1 cellular context compared by ENCODE assay signal in the genomic region with DNA sequence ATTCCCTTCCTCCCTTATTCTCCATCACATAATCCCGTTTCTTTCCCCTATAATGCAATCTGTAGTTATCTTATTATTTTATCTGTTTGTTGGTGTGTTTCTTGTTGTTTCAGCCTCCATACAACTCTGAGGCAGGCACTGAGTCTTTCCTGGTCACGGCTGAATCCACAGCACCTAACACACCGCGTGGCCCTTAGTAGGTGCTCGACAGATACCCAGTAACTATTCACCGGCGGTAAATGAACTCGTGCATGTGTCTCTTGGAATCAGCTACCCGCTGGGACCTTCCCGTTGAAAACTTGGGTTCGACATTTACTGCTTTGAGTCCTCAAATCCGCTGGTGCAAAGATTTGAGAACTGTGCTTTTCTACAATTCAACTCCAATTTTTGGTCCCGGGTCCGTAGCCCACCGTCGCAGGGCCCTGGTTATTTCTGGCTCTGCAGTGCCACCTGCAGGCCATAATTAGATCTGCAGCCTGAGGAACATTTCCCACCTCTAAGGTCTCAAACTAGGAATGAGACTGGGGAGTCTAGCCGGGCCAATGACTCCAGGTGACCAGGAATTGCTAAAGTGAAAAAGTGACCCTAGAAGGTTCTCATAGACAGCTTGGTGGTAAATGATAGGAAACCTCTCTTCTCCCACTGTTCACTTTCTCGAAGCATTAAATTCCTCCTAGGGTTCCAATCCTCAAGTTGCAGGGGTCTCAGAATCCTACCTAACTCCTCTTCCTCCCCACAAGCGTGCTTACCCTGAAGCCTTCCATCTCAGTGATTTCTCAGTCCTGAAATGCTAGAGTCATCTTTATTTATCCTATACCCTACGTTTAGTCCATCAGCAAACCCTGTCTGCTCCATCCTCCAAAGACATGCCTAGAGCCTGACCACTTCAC.
TF ChIP-seq lines count a peak whose summit lies in the region.

No MANE protein-coding gene starts in this region.

TF ChIP-seq in H1, 55 proteins besides CTCF, POLR2A, EP300 and RAD21:
- no peak for TF ChIP-seq HDAC2 (IDR thresholded peaks at IDR 0.05; ENCODE audit: borderline replicate concordance in 1 of 2, low read depth in 2 of 2, low read length in 2 of 2)
- no peak for TF ChIP-seq NANOG (IDR thresholded peaks at IDR 0.05; ENCODE audit: insufficient read depth, low read depth, low read length, poor library complexity, severe bottlenecking)
- TF ChIP-seq TEAD4 (IDR thresholded peaks at IDR 0.05; ENCODE audit: low read depth, low read length), result 0 out of 2 replicates have a peak, but pooled peaks have one; percentile 10
- TF ChIP-seq SRF (IDR thresholded peaks at IDR 0.05; ENCODE audit: low read depth, low read length), result no peak
- TF ChIP-seq CTBP2 (IDR thresholded peaks at IDR 0.05; ENCODE audit: borderline replicate concordance, insufficient read depth, insufficient read length, low read length), result no peak
